In genomic region chr7:88787777-88788176, GRCh38 we compare ENCODE assay signal across 10 cellular contexts. TPM values are rescaled to one million over a fixed set of nuclear protein-coding genes. Genes with fewer than 3 reads are reported as not detected.
"Had no signal": no experiment of that assay in that cellular context is flagged by ENCODE, and none has a peak within 500 bp of the region (broad histone marks: within the 10 kb centered on the region; RNA-seq: fewer than 3 reads in every experiment).

No MANE protein-coding gene starts in this region.

- H3K4me1 Mint-ChIP-seq: GM23338, H9, IgD-negative memory B cell had no signal

- H3K27ac ChIP-seq: HL-60 had no signal

- ATAC-seq: GM23338, HepG2 had no signal

- H3K36me3 Mint-ChIP-seq: IgD-negative memory B cell had no signal

- H3K9me3 Mint-ChIP-seq: GM23338, H9, HFFc6, IgD-negative memory B cell had no signal

- H3K27me3 Mint-ChIP-seq: IgD-negative memory B cell had no signal

- H3K4me3 Mint-ChIP-seq: GM23338, H9, HFFc6, IgD-negative memory B cell had no signal

- H3K4me2 ChIP-seq: GM23338 had no signal

- H3K4me3 ChIP-seq: GM23338 had no signal

- H3K27ac Mint-ChIP-seq: GM23338, H9, HFFc6, IgD-negative memory B cell had no signal

- FAIRE-seq: H1, H54, HepG2 had no signal

- DNase-seq: H9, HCEC 1CT, HFFc6 had no signal

- H2AFZ ChIP-seq: GM23338 had no signal

RNA-seq across cellular contexts. Expression of gene TEX47, which starts 7.8 kb away (rescaled TPM):
- total RNA-seq: GM23338, H1, H9, HepG2, HFFc6, HT1080 had no signal
- polyA plus RNA-seq: GM23338, H1, HepG2, IgD-negative memory B cell had no signal

RNA-seq across cellular contexts. Expression of gene ZNF804B, which starts 28.3 kb away (rescaled TPM):
- total RNA-seq: GM23338, H1, H9, HepG2, HFFc6, HT1080 had no signal
- polyA plus RNA-seq: GM23338, H1, HepG2, IgD-negative memory B cell had no signal
